Comparison of ENCODE assay signal across 25 cellular contexts in the genomic region with DNA sequence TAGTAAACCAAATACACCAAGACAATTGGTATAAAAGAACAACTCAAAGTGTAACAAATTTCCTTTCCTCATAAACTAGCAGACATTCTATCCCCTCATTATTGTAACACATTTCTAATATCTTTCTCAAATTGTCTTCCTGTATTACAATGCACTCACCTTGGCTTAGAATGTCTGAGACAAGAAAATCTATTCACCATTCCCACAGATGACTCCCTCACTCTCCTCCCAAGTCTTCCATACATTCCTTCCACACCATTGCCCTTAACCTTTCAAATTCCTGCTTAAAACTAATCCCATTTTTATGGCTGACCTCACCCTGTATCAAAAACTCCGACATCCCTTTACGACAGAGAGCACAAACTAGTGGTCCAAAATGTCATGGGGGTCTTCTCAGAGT.
"Had no signal": no experiment of that assay in that cellular context is flagged by ENCODE, and none has a peak within 500 bp of the region (broad histone marks: within the 10 kb centered on the region; RNA-seq: fewer than 3 reads in every experiment).

No MANE protein-coding gene starts in this region.

- H3K4me3 ChIP-seq: coronary artery, gastrocnemius medialis, lower lobe of right lung, pancreas, right lobe of liver, thoracic aorta, tibial nerve, upper lobe of left lung had no signal

- H3K27me3 ChIP-seq: gastrocnemius medialis, neutrophil, pancreas, right lobe of liver, tibial nerve, upper lobe of left lung had no signal

- H3K27ac Mint-ChIP-seq: nephron progenitor cell; progenitor cell of endocrine pancreas; stimulated activated naive CD8-positive, alpha-beta T cell treated with anti-CD3 and anti-CD28 coated beads, Interleukin-15, Interleukin-2, amounts not matched to agents 100 ng/mL and 50 ng/mL, for 24 hours had no signal

- H3K27me3 Mint-ChIP-seq: effector memory CD8-positive, alpha-beta T cell; naive thymus-derived CD8-positive, alpha-beta T cell; progenitor cell of endocrine pancreas; stimulated activated naive CD8-positive, alpha-beta T cell treated with anti-CD3 and anti-CD28 coated beads, Interleukin-15, Interleukin-2, amounts not matched to agents 100 ng/mL and 50 ng/mL, for 24 hours had no signal

- H3K4me1 ChIP-seq: gastrocnemius medialis, lower lobe of right lung had no signal

- H3K9me3 ChIP-seq: gastrocnemius medialis, lower lobe of right lung, neutrophil, pancreas, right lobe of liver, thoracic aorta, tibial nerve, upper lobe of left lung had no signal

- DNase-seq: dermis blood vessel endothelial cell; effector memory CD8-positive, alpha-beta T cell; foreskin fibroblast; gastrocnemius medialis; head of caudate nucleus; left ventricle myocardium superior; lower lobe of right lung; naive thymus-derived CD8-positive, alpha-beta T cell; nephron progenitor cell; pancreas; right lobe of liver; small intestine; stimulated activated CD4-positive, alpha-beta T cell treated with anti-CD3 and anti-CD28 coated beads, Interleukin-15, amount 100 ng/mL, for 24 hours; stimulated activated CD4-positive, alpha-beta T cell treated with anti-CD3 and anti-CD28 coated beads, Interleukin-4, amount 100 ng/mL, for 1 hour; stimulated activated CD8-positive, alpha-beta memory T cell treated with anti-CD3 and anti-CD28 coated beads, Interleukin-4, amount 100 ng/mL, for 48 hours; upper lobe of left lung had no signal

- H3K4me1 Mint-ChIP-seq: nephron progenitor cell had no signal

- FAIRE-seq: keratinocyte, pancreas, urothelium cell line had no signal

- H3K4me3 Mint-ChIP-seq: effector memory CD8-positive, alpha-beta T cell; naive thymus-derived CD8-positive, alpha-beta T cell; nephron progenitor cell; stimulated activated naive CD8-positive, alpha-beta T cell treated with anti-CD3 and anti-CD28 coated beads, Interleukin-15, Interleukin-2, amounts not matched to agents 100 ng/mL and 50 ng/mL, for 24 hours had no signal

- H3K27ac ChIP-seq: coronary artery, gastrocnemius medialis, lower lobe of right lung, neutrophil, pancreas, right lobe of liver, thoracic aorta, tibial nerve, upper lobe of left lung had no signal

- ATAC-seq: effector memory CD8-positive, alpha-beta T cell; esophagus mucosa; gastrocnemius medialis; left ventricle myocardium superior; lower lobe of right lung; naive thymus-derived CD8-positive, alpha-beta T cell; pancreas; right lobe of liver had no signal

- H3K9me3 Mint-ChIP-seq: effector memory CD8-positive, alpha-beta T cell; naive thymus-derived CD8-positive, alpha-beta T cell; nephron progenitor cell; stimulated activated naive CD8-positive, alpha-beta T cell treated with anti-CD3 and anti-CD28 coated beads, Interleukin-15, Interleukin-2, amounts not matched to agents 100 ng/mL and 50 ng/mL, for 24 hours had no signal
